1 cellular context compared by ENCODE assay signal in genomic region chr3:136250226-136250861, GRCh38.
TF ChIP-seq lines count a peak whose summit lies in the region.

Gene PCCB (plus strand): TSS chr3:136250340. CDS start chr3:136250376, 36 bp downstream.

TF ChIP-seq in K562, 482 proteins besides CTCF, POLR2A, EP300 and RAD21 (continued from another document and continues in another):
- no peak for TF ChIP-seq CREB3L1 (IDR thresholded peaks at IDR 0.05; ENCODE audit: borderline replicate concordance, low read depth)
- no peak for TF ChIP-seq BDP1 (IDR thresholded peaks at IDR 0.05; ENCODE audit: insufficient read depth, insufficient read length)
- no peak; the same call in none of the 2 replicates for TF ChIP-seq L3MBTL2 (IDR thresholded peaks at IDR 0.05)
- no peak for TF ChIP-seq ZNF75A (CRISPR knock-in tag; IDR thresholded peaks at IDR 0.05)
- no peak for TF ChIP-seq CBFB (CRISPR knock-in tag; IDR thresholded peaks at IDR 0.05)
- no peak for TF ChIP-seq SRSF9 (IDR thresholded peaks at IDR 0.05; ENCODE audit: borderline replicate concordance, low read depth, low read length)
- TF ChIP-seq FOXK2 (conservative IDR thresholded peaks at IDR 0.05 in 1 of 2, IDR thresholded peaks at IDR 0.05 in 1 of 2; ENCODE audit: low read depth in 2 of 2) = no peak; a peak in 1 of 4 replicates
- TF ChIP-seq NBN (IDR thresholded peaks at IDR 0.05; ENCODE audit: low read depth) = no peak
- TF ChIP-seq DIDO1 (tag; IDR thresholded peaks at IDR 0.05; ENCODE audit: low read depth) = peak; percentile 73
- peak; percentile 77 for TF ChIP-seq POLR2B (IDR thresholded peaks at IDR 0.05; ENCODE audit: low read depth, partially characterized antibody)
- TF ChIP-seq RFX7 (CRISPR knock-in tag; IDR thresholded peaks at IDR 0.05) = no peak
- TF ChIP-seq ZBED1 (IDR thresholded peaks at IDR 0.05) = no peak
- TF ChIP-seq, protein P1, sequence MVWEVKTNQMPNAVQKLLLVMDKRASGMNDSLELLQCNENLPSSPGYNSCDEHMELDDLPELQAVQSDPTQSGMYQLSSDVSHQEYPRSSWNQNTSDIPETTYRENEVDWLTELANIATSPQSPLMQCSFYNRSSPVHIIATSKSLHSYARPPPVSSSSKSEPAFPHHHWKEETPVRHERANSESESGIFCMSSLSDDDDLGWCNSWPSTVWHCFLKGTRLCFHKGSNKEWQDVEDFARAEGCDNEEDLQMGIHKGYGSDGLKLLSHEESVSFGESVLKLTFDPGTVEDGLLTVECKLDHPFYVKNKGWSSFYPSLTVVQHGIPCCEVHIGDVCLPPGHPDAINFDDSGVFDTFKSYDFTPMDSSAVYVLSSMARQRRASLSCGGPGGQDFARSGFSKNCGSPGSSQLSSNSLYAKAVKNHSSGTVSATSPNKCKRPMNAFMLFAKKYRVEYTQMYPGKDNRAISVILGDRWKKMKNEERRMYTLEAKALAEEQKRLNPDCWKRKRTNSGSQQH (CRISPR knock-in tag; IDR thresholded peaks at IDR 0.05) = no peak
- no peak for TF ChIP-seq TEAD2 (tag; IDR thresholded peaks at IDR 0.05)
- TF ChIP-seq MAX (CRISPR knock-in tag; IDR thresholded peaks at IDR 0.05) = peak; percentile 86
- TF ChIP-seq ZNF282 (CRISPR knock-in tag; IDR thresholded peaks at IDR 0.05) = no peak
- no peak for TF ChIP-seq TRIM28 (IDR thresholded peaks at IDR 0.05)
- no peak for TF ChIP-seq PREB (CRISPR knock-in tag; IDR thresholded peaks at IDR 0.05)
- TF ChIP-seq ZNF165 (CRISPR knock-in tag; IDR thresholded peaks at IDR 0.05; ENCODE audit: borderline replicate concordance) = no peak
- TF ChIP-seq, protein P2, sequence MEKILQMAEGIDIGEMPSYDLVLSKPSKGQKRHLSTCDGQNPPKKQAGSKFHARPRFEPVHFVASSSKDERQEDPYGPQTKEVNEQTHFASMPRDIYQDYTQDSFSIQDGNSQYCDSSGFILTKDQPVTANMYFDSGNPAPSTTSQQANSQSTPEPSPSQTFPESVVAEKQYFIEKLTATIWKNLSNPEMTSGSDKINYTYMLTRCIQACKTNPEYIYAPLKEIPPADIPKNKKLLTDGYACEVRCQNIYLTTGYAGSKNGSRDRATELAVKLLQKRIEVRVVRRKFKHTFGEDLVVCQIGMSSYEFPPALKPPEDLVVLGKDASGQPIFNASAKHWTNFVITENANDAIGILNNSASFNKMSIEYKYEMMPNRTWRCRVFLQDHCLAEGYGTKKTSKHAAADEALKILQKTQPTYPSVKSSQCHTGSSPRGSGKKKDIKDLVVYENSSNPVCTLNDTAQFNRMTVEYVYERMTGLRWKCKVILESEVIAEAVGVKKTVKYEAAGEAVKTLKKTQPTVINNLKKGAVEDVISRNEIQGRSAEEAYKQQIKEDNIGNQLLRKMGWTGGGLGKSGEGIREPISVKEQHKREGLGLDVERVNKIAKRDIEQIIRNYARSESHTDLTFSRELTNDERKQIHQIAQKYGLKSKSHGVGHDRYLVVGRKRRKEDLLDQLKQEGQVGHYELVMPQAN (IDR thresholded peaks at IDR 0.05; ENCODE audit: borderline replicate concordance) = no peak
- peak; percentile 81 for TF ChIP-seq KDM5B (IDR thresholded peaks at IDR 0.05; ENCODE audit: insufficient replicate concordance, low read depth, low read length)
- TF ChIP-seq HEY1 (CRISPR knock-in tag; IDR thresholded peaks at IDR 0.05; ENCODE audit: borderline replicate concordance) = no peak
- TF ChIP-seq ZNF212 (CRISPR knock-in tag; IDR thresholded peaks at IDR 0.05) = no peak
- TF ChIP-seq RFX1 (IDR thresholded peaks at IDR 0.05) = no peak
- TF ChIP-seq DACH1 (IDR thresholded peaks at IDR 0.05; ENCODE audit: partially characterized antibody) = no peak
- TF ChIP-seq ZBTB33 (CRISPR knock-in tag; IDR thresholded peaks at IDR 0.05) = no peak
- no peak for TF ChIP-seq ZNF134 (CRISPR knock-in tag; conservative IDR thresholded peaks at IDR 0.05)
- TF ChIP-seq TCF3 (CRISPR knock-in tag; IDR thresholded peaks at IDR 0.05) = no peak
- TF ChIP-seq ZNF3 (CRISPR knock-in tag; IDR thresholded peaks at IDR 0.05) = no peak
- no peak for TF ChIP-seq LEF1 (IDR thresholded peaks at IDR 0.05)
- TF ChIP-seq ZNF133 (CRISPR knock-in tag; IDR thresholded peaks at IDR 0.05) = no peak
- TF ChIP-seq SNRNP70 (optimal IDR thresholded peaks at IDR 0.05; ENCODE audit: low read depth, low read length) = no peak
- no peak for TF ChIP-seq SREBF2 (CRISPR knock-in tag; IDR thresholded peaks at IDR 0.05)
- TF ChIP-seq CLOCK (CRISPR knock-in tag; IDR thresholded peaks at IDR 0.05; ENCODE audit: borderline replicate concordance) = no peak
- no peak for TF ChIP-seq SETDB1 (IDR thresholded peaks at IDR 0.05; ENCODE audit: low read length)
- TF ChIP-seq E2F4 (CRISPR knock-in tag; IDR thresholded peaks at IDR 0.05; ENCODE audit: low read depth) = no peak
- TF ChIP-seq ZNF217 (CRISPR knock-in tag; IDR thresholded peaks at IDR 0.05) = no peak
- TF ChIP-seq TSHZ1 (CRISPR knock-in tag; IDR thresholded peaks at IDR 0.05) = no peak
- TF ChIP-seq TBP (optimal IDR thresholded peaks at IDR 0.05; ENCODE audit: low read depth, low read length) = peak; percentile 86
- no peak for TF ChIP-seq FOSL1 (tag; conservative IDR thresholded peaks at IDR 0.05)
- TF ChIP-seq NCOA4 (IDR thresholded peaks at IDR 0.05; ENCODE audit: partially characterized antibody) = no peak
- no peak for TF ChIP-seq ZNF764 (CRISPR knock-in tag; IDR thresholded peaks at IDR 0.05; ENCODE audit: low read depth)
- TF ChIP-seq MYBL2 (IDR thresholded peaks at IDR 0.05; ENCODE audit: low read depth) = no peak
- no peak for TF ChIP-seq MYBL2 (CRISPR knock-in tag; IDR thresholded peaks at IDR 0.05; ENCODE audit: borderline replicate concordance)
- TF ChIP-seq NRF1 (conservative IDR thresholded peaks at IDR 0.05 in 1 of 2, IDR thresholded peaks at IDR 0.05 in 1 of 2) = peak; percentile 92 to 94
- TF ChIP-seq TARDBP (IDR thresholded peaks at IDR 0.05) = no peak
- TF ChIP-seq NCOA1 (IDR thresholded peaks at IDR 0.05; ENCODE audit: low read depth) = no peak
- no peak for TF ChIP-seq CBFA2T2 (conservative IDR thresholded peaks at IDR 0.05)
- no peak for TF ChIP-seq TCF7 (IDR thresholded peaks at IDR 0.05; ENCODE audit: borderline replicate concordance)
- no peak for TF ChIP-seq NR1H2 (CRISPR knock-in tag; IDR thresholded peaks at IDR 0.05)
- no peak for TF ChIP-seq ZNF23 (CRISPR knock-in tag; IDR thresholded peaks at IDR 0.05)
- TF ChIP-seq SRF (CRISPR knock-in tag; IDR thresholded peaks at IDR 0.05) = no peak
- TF ChIP-seq PBX2 (CRISPR knock-in tag; IDR thresholded peaks at IDR 0.05; ENCODE audit: low read depth) = no peak
- TF ChIP-seq PBX2 (tag; conservative IDR thresholded peaks at IDR 0.05; ENCODE audit: low read depth) = no peak
- 0 out of 4 replicates have a peak, but pooled peaks of 1 of the 2 experiments have one; percentile 22 for TF ChIP-seq CSDE1 (IDR thresholded peaks at IDR 0.05)
